Comparison of ENCODE assay signal across 15 cellular contexts in genomic region chr20:8007490-8007889, GRCh38.
"Had no signal": no experiment of that assay in that cellular context is flagged by ENCODE, and none has a peak within 500 bp of the region (broad histone marks: within the 10 kb centered on the region; RNA-seq: fewer than 3 reads in every experiment).

No MANE protein-coding gene starts in this region.

- H3K36me3 Mint-ChIP-seq: activated CD4-positive, alpha-beta memory T cell treated with anti-CD3 and anti-CD28 coated beads for 36 hours had no signal

- H3K4me3 Mint-ChIP-seq: activated CD4-positive, alpha-beta memory T cell treated with anti-CD3 and anti-CD28 coated beads for 36 hours; activated naive CD8-positive, alpha-beta T cell; activated T-cell treated with anti-CD3 and anti-CD28 coated beads, Interleukin-2, amount 50 U/mL, for 4 hours; brain; central memory CD8-positive, alpha-beta T cell; naive thymus-derived CD8-positive, alpha-beta T cell had no signal

- ATAC-seq: activated T-cell treated with anti-CD3 and anti-CD28 coated beads, Interleukin-2, amount 50 U/mL, for 4 hours; naive thymus-derived CD8-positive, alpha-beta T cell had no signal

- H3K27me3 Mint-ChIP-seq: activated CD4-positive, alpha-beta memory T cell treated with anti-CD3 and anti-CD28 coated beads for 36 hours; activated naive CD8-positive, alpha-beta T cell; brain; central memory CD8-positive, alpha-beta T cell; naive thymus-derived CD8-positive, alpha-beta T cell had no signal

- DNase-seq: activated CD4-positive, alpha-beta memory T cell treated with anti-CD3 and anti-CD28 coated beads for 36 hours; activated gamma-delta T cell; activated T-cell treated with anti-CD3 and anti-CD28 coated beads, Interleukin-2, amount 50 U/mL, for 4 hours; amygdala; effector memory CD4-positive, alpha-beta T cell; hippocampal formation; kidney glomerular epithelial cell; naive thymus-derived CD8-positive, alpha-beta T cell; thyroid gland; uterus had no signal

- H3K27ac ChIP-seq: right atrium auricular region, skin epidermis, thyroid gland, uterus had no signal

- H3K9me3 ChIP-seq: right atrium auricular region, thyroid gland, uterus had no signal

- H3K27ac Mint-ChIP-seq: activated CD4-positive, alpha-beta memory T cell treated with anti-CD3 and anti-CD28 coated beads for 36 hours; activated naive CD8-positive, alpha-beta T cell; brain had no signal

- H3K4me3 ChIP-seq: right atrium auricular region, skin epidermis, thyroid gland, uterus had no signal

- H3K4me1 ChIP-seq: uterus had no signal

- H3K9me3 Mint-ChIP-seq: activated CD4-positive, alpha-beta memory T cell treated with anti-CD3 and anti-CD28 coated beads for 36 hours; activated T-cell treated with anti-CD3 and anti-CD28 coated beads, Interleukin-2, amount 50 U/mL, for 4 hours; brain; central memory CD8-positive, alpha-beta T cell; naive thymus-derived CD8-positive, alpha-beta T cell had no signal

- H3K27me3 ChIP-seq: right atrium auricular region, thyroid gland, uterus had no signal

- H3K36me3 ChIP-seq: uterus had no signal
